Comparison of ENCODE assay signal across 8 cellular contexts in the genomic region with DNA sequence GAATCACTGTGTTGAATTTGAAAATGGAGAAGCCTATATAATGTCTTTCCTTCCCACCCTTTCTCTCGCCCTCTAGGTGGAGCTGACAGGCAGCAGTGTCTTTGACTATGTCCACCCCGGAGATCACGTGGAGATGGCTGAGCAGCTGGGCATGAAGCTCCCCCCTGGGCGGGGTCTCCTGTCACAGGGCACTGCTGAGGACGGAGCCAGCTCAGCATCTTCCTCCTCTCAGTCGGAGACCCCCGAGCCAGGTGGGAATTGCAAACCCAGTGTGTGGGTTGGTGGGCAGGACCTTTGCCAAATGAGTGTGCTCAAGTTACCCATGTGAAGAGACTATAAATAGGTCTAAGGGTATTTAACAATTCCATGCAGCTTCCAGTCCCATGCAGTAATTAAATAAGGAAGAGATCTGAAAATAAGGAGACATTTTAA.
A peak's percentile ranks its signal among the peaks of the same experiment; 100 is the strongest.
DNase-seq lines count a peak whose midpoint lies in the region; ATAC-seq and TF ChIP-seq lines count a peak whose summit lies in the region.

No MANE protein-coding gene starts in this region.

- peak; percentile 62 for DNase-seq in COR-L47 (lab: John Stamatoyannopoulos, UW)
- no peak for DNase-seq in HFFc6
- no peak for DNase-seq in OCI-LY7 (ENCODE audit: low spot score)
- peak; percentile 32 to 38 for DNase-seq in erythroblast (lab: John Stamatoyannopoulos, UW)
- peak in 42 of 56 donors; percentile 7 to 71 (median 31) for DNase-seq in nucleus accumbens (lab: John Stamatoyannopoulos, UW)
- no peak for DNase-seq in effector CD8-positive, alpha-beta T cell (lab: John Stamatoyannopoulos, UW)
- DNase-seq in natural killer cell: no peak
- DNase-seq in CD14-positive monocyte (ENCODE audit: low spot score): no peak

- intact Hi-C loops in OCI-LY7 (cut with micrococcal nuclease; ENCODE audit: unreplicated experiment): loop anchor here (5.0 kb wide), 1 partner anchor 116 kb away; no protein-coding TSS in a partner anchor
- intact Hi-C loops in natural killer cell (cut with micrococcal nuclease): no loop called here
- intact Hi-C loops in CD14-positive monocyte (cut with micrococcal nuclease): no loop called here

- TF ChIP-seq CTCF in HFFc6 (IDR thresholded peaks at IDR 0.05) (peak; percentile 66; the same call in 1 of the 2 replicates), OCI-LY7 (conservative IDR thresholded peaks at IDR 0.05; ENCODE audit: low read length) (peak; percentile 52; the same call in 1 of the 2 replicates), natural killer cell (IDR thresholded peaks at IDR 0.05) (no peak), CD14-positive monocyte (IDR thresholded peaks at IDR 0.05) (no peak)

- no peaks in the 10 kb centered on the region for H3K36me3 ChIP-seq in OCI-LY7 (ENCODE audit: insufficient read depth, low read length)

- H3K4me3 Mint-ChIP-seq in HFFc6: no peak overlapping the region
- no peak overlapping the region for H3K4me3 Mint-ChIP-seq in natural killer cell
- no peak overlapping the region for H3K4me3 Mint-ChIP-seq in CD14-positive monocyte

- H3K36me3 Mint-ChIP-seq in HFFc6 (ENCODE audit: low read depth) (peaks cover 4% of the 10 kb centered on the region; the same call in 1 of the 2 replicates), natural killer cell (no peaks in the 10 kb centered on the region), CD14-positive monocyte (no peaks in the 10 kb centered on the region)

- ATAC-seq in natural killer cell: no peak

- 0 out of 2 replicates have a peak, but pooled peaks cover 2% of the 10 kb centered on the region for H3K27me3 Mint-ChIP-seq in HFFc6 (ENCODE audit: insufficient read depth)
- H3K27me3 Mint-ChIP-seq in natural killer cell (ENCODE audit: low read depth in 2 of 2): no peaks in the 10 kb centered on the region
- H3K27me3 Mint-ChIP-seq in CD14-positive monocyte (ENCODE audit: low read depth in 3 of 3): peaks cover 0 to 2% (median 2%) of the 10 kb centered on the region in 3 donors

- H4K20me1 ChIP-seq in OCI-LY7 (ENCODE audit: insufficient read depth, low read length): no peaks in the 10 kb centered on the region

- POLR2A ChIA-PET in OCI-LY7 (lab: Charles Lee): interaction anchor here (0.6 kb wide), 1 partner anchor 27 kb away, joined by 4 read pairs; no protein-coding TSS in a partner anchor

- H3K9me3 ChIP-seq in OCI-LY7 (ENCODE audit: low read length): no peaks in the 10 kb centered on the region

- H3K9me2 ChIP-seq in OCI-LY7 (ENCODE audit: insufficient read depth, low read length): no peaks in the 10 kb centered on the region

- TF ChIP-seq POLR2A in erythroblast (IDR thresholded peaks at IDR 0.05; ENCODE audit: low read length): no peak

- H2AFZ ChIP-seq in OCI-LY7 (ENCODE audit: low read length): no peak overlapping the region

- no peak overlapping the region for H3K4me2 ChIP-seq in OCI-LY7 (ENCODE audit: low read length)

- H3K9me3 Mint-ChIP-seq in HFFc6 (no peaks in the 10 kb centered on the region; the same call in 1 of the 2 replicates), natural killer cell (peaks cover 0 to 4% of the 10 kb centered on the region in 2 donors), CD14-positive monocyte (peaks cover 0 to 2% (median 0%) of the 10 kb centered on the region in 7 donors)

- H3K27ac Mint-ChIP-seq in HFFc6 (no peak overlapping the region), natural killer cell (no peak overlapping the region), CD14-positive monocyte (no peak overlapping the region)

- no peaks in the 10 kb centered on the region for H3K4me1 ChIP-seq in OCI-LY7 (ENCODE audit: insufficient read depth, low read length, poor library complexity, severe bottlenecking)

- CTCF ChIA-PET in OCI-LY7 (lab: Charles Lee; ENCODE audit: unreplicated experiment): no interaction called here

- no peaks in the 10 kb centered on the region for H3K79me2 ChIP-seq in OCI-LY7 (ENCODE audit: insufficient read depth, low read depth, low read length)

- H3K27ac ChIP-seq in OCI-LY7 (ENCODE audit: low read depth, low read length, poor library complexity, severe bottlenecking): no peak overlapping the region

- peaks cover 40% of the 10 kb centered on the region; the same call in 1 of the 2 replicates for H3K4me1 Mint-ChIP-seq in HFFc6 (ENCODE audit: low read depth)
- no peaks in the 10 kb centered on the region for H3K4me1 Mint-ChIP-seq in natural killer cell
- H3K4me1 Mint-ChIP-seq in CD14-positive monocyte: no peaks in the 10 kb centered on the region

- BruUV-seq in OCI-LY7 (replicated peaks; lab: Mats Ljungman, UMichigan): no TSS peak

- H3K4me3 ChIP-seq in OCI-LY7 (ENCODE audit: low read depth, low read length, poor library complexity, severe bottlenecking): no peak overlapping the region

Comparison
In these comparisons a context has a peak if more than half of its experiments do, and no peak if none do; other contexts are left out.
1. DNase-seq: peak in COR-L47 (single experiment), erythroblast (2 of 2) and nucleus accumbens (42 of 56); none in HFFc6 (single experiment), OCI-LY7 (single experiment), effector CD8-positive, alpha-beta T cell (single experiment), natural killer cell (single experiment) and CD14-positive monocyte (single experiment).
2. CTCF ChIP-seq: peak in HFFc6 (single experiment) and OCI-LY7 (single experiment); none in natural killer cell (single experiment) and CD14-positive monocyte (single experiment).